7 cellular contexts compared by ENCODE assay signal in genomic region chr14:103057028-103057371, GRCh38. TPM values are rescaled to one million over a fixed set of nuclear protein-coding genes. Genes with fewer than 3 reads are reported as not detected.
DNase-seq lines count a peak whose midpoint lies in the region; ATAC-seq and TF ChIP-seq lines count a peak whose summit lies in the region.

No MANE protein-coding gene starts in this region.

- TF ChIP-seq CTCF in PC-9 (conservative IDR thresholded peaks at IDR 0.05) (no peak), fibroblast of lung (conservative IDR thresholded peaks at IDR 0.05 in 1 of 2, IDR thresholded peaks at IDR 0.05 in 1 of 2; ENCODE audit: low read depth in 1 of 2, low read length in 2 of 2) (no peak), ovary (IDR thresholded peaks at IDR 0.05) (no peak)

- H3K9me2 ChIP-seq in PC-9 (ENCODE audit: insufficient read depth) = no peaks in the 10 kb centered on the region

- DNase-seq in PC-9 (no peak), fibroblast of lung (ENCODE audit: low read depth in 2 of 2) (peak; percentile 16 to 19), ovary (peak in 4 of 5 donors; percentile 36 to 67 (median 48)), mesenteric fat pad (ENCODE audit: low spot score) (no peak)
- no peak for DNase-seq in stimulated activated CD4-positive, alpha-beta T cell treated with anti-CD3 and anti-CD28 coated beads, Interleukin-2, amount 100 ng/mL, for 48 hours

- WGBS in ovary, 3 donors = 0% methylated on average over 14 to 53 of the region's 53 CpGs

- no peaks in the 10 kb centered on the region for H3K27me3 ChIP-seq in PC-9 (ENCODE audit: insufficient read depth, low read depth)
- H3K27me3 ChIP-seq in fibroblast of lung (ENCODE audit: control insufficient read depth, insufficient read depth, low read length) = no peaks in the 10 kb centered on the region
- H3K27me3 ChIP-seq in ovary = no peaks in the 10 kb centered on the region

- H3K9me3 ChIP-seq in PC-9 (ENCODE audit: insufficient read depth, low read depth) (no peaks in the 10 kb centered on the region), fibroblast of lung (ENCODE audit: control insufficient read depth, insufficient read depth, low read depth, low read length) (no peaks in the 10 kb centered on the region), ovary (no peaks in the 10 kb centered on the region)

- H3K4me1 ChIP-seq in PC-9 (replicated peaks; ENCODE audit: insufficient read depth) (peaks cover 44% of the 10 kb centered on the region), fibroblast of lung (ENCODE audit: control insufficient read depth, extremely low read depth, insufficient read depth, low read length) (peaks cover 2% of the 10 kb centered on the region), ovary (ENCODE audit: insufficient read depth) (peaks cover 12% of the 10 kb centered on the region)

- H3F3A ChIP-seq in PC-9 (ENCODE audit: insufficient read depth, low read depth) = peaks cover 38% of the 10 kb centered on the region

- H3K79me2 ChIP-seq in PC-9 (ENCODE audit: low read depth) (peaks cover 84% of the 10 kb centered on the region), fibroblast of lung (ENCODE audit: control insufficient read depth, insufficient read depth, low read length) (peaks cover 45% of the 10 kb centered on the region)

- peaks cover 37% of the 10 kb centered on the region for H4K20me1 ChIP-seq in PC-9 (ENCODE audit: insufficient read depth)
- H4K20me1 ChIP-seq in fibroblast of lung (ENCODE audit: control insufficient read depth, extremely low read depth, insufficient read depth, low read length) = peaks cover 2% of the 10 kb centered on the region

- H3K27ac ChIP-seq in PC-9 (peak overlapping the region; percentile 48), fibroblast of lung (ENCODE audit: insufficient read depth, low read length) (peak overlapping the region; percentile 77), ovary (peak overlapping the region; percentile 62 to 88)

- CTCF ChIA-PET in PC-9 (lab: Charles Lee) = interaction anchor here (0.6 to 1.0 kb wide), 3 partner anchors 9 to 104 kb away, joined by 3 to 17 read pairs (median 3); no protein-coding TSS in a partner anchor

- ATAC-seq in GM21447 (IDR thresholded peaks at IDR 0.05; ENCODE audit: unreplicated experiment) = peak; percentile 18
- ATAC-seq in GM18870 (IDR thresholded peaks at IDR 0.05; ENCODE audit: unreplicated experiment) = no peak

- H3K4me3 ChIP-seq in PC-9 (peak overlapping the region; percentile 86), fibroblast of lung (replicated peaks in 1 of 4; ENCODE audit: control extremely low read depth in 1 of 4, insufficient read depth in 1 of 4, low read depth in 3 of 4, low read length in 4 of 4) (peak overlapping the region; percentile 49 to 83 (median 78)), ovary (peak overlapping the region; percentile 96)

- H2AFZ ChIP-seq in PC-9 (peak overlapping the region; percentile 80), fibroblast of lung (ENCODE audit: low read length) (peak overlapping the region; percentile 48)

- no TSS peak for BruUV-seq in PC-9 (replicated peaks; lab: Mats Ljungman, UMichigan)

- intact Hi-C loops in PC-9 (cut with micrococcal nuclease; ENCODE audit: unreplicated experiment) (loop anchor here (1.0 to 2.0 kb wide), 4 partner anchors 10 to 64 kb away; no protein-coding TSS in a partner anchor), ovary (cut with DNase I) (no loop called here)

- POLR2A ChIA-PET in PC-9 (lab: Charles Lee; ENCODE audit: unreplicated experiment) = interaction anchor here (0.5 to 0.9 kb wide), 5 partner anchors 30 to 532 kb away, joined by 3 to 5 read pairs (median 3); no protein-coding TSS in a partner anchor

- H3K36me3 ChIP-seq in PC-9 (ENCODE audit: low read depth) (peaks cover 16% of the 10 kb centered on the region; the same call in 1 of the 2 replicates), fibroblast of lung (ENCODE audit: control insufficient read depth, insufficient read depth, low read length) (peaks cover 2% of the 10 kb centered on the region), ovary (no peaks in the 10 kb centered on the region)

- TF ChIP-seq EP300 in ovary (IDR thresholded peaks at IDR 0.05) = no peak

- H3K4me2 ChIP-seq in PC-9 (peak overlapping the region; percentile 98), fibroblast of lung (ENCODE audit: extremely low read depth, insufficient read depth, low read length) (peak overlapping the region; percentile 38)

- H3K9ac ChIP-seq in fibroblast of lung (ENCODE audit: insufficient read depth, low read length) = peak overlapping the region; percentile 89

- TF ChIP-seq POLR2A in ovary (IDR thresholded peaks at IDR 0.05) = no peak

RNA-seq across cellular contexts. Expression of gene CDC42BPB, which starts 0.3 kb away (rescaled TPM):
- 203 and 209 TPM in 2 replicates for total RNA-seq in PC-9 (2021)
- total RNA-seq in fibroblast of lung = 66.8 and 98.3 TPM in 2 replicates
- polyA plus RNA-seq in fibroblast of lung = 44.8 and 53.1 TPM in 2 replicates
- 52.4 and 59.6 TPM in 2 replicates for polyA plus RNA-seq in fibroblast of lung (2012)
- 258 and 297 TPM in 2 replicates for polyA minus RNA-seq in fibroblast of lung (ENCODE audit: low replicate concordance)
- 100 to 1,000 TPM in 2 of 7 donors, 10 to 100 TPM in 5; 55.7 to 103 (median 82.5) TPM for total RNA-seq in ovary
- polyA plus RNA-seq in ovary = 10 to 100 TPM; 50.0 to 54.1 TPM
- 99.6 TPM for total RNA-seq in mesenteric fat pad

RNA-seq across cellular contexts. Expression of gene LBHD2, which starts 27.0 kb away (rescaled TPM):
- total RNA-seq in PC-9 (2021) = 0.52 and 0.78 TPM in 2 replicates
- not detected in 2 replicates for total RNA-seq in fibroblast of lung
- polyA plus RNA-seq in fibroblast of lung = not detected in 2 replicates
- polyA plus RNA-seq in fibroblast of lung (2012) = not detected in 2 replicates
- not detected in 2 replicates for polyA minus RNA-seq in fibroblast of lung (ENCODE audit: low replicate concordance)
- total RNA-seq in ovary = under 1 TPM in 1 of 7 donors, not detected in 6; 0.47 TPM
- not detected for polyA plus RNA-seq in ovary
- total RNA-seq in mesenteric fat pad = 3.1 TPM

RNA-seq across cellular contexts. Expression of gene EXOC3L4, which starts 37.5 kb away (rescaled TPM):
- total RNA-seq in PC-9 (2021) = 0.38 and 1.7 TPM in 2 replicates
- 0.26 and 0.50 TPM in 2 replicates for total RNA-seq in fibroblast of lung
- polyA plus RNA-seq in fibroblast of lung = 0.18 and 0.39 TPM in 2 replicates
- 0.16 and 0.51 TPM in 2 replicates for polyA plus RNA-seq in fibroblast of lung (2012)
- not detected in 2 replicates for polyA minus RNA-seq in fibroblast of lung (ENCODE audit: low replicate concordance)
- total RNA-seq in ovary = 1 to 10 TPM in 3 of 7 donors, under 1 TPM in 2, not detected in 2; 0.33 to 1.2 (median 1.1) TPM
- under 1 TPM in 1 of 2 donors, not detected in 1; 0.62 TPM for polyA plus RNA-seq in ovary
- 2.0 TPM for total RNA-seq in mesenteric fat pad

Comparison
In these comparisons a context has a peak if more than half of its experiments do, and no peak if none do; other contexts are left out.
1. DNase-seq: peak in fibroblast of lung (2 of 2) and ovary (4 of 5); none in PC-9 (0 of 2), stimulated activated CD4-positive, alpha-beta T cell treated with anti-CD3 and anti-CD28 coated beads, Interleukin-2, amount 100 ng/mL, for 48 hours (0 of 2) and mesenteric fat pad (single experiment).
2. Peak in every context shown above with its lines, with median percentiles within 50 percentile points of each other: H3K27ac ChIP-seq and H3K4me3 ChIP-seq.